16 cellular contexts compared by ENCODE assay signal in genomic region chr10:75778665-75779064, GRCh38.
DNase-seq lines count a peak whose midpoint lies in the region; ATAC-seq and TF ChIP-seq lines count a peak whose summit lies in the region.
"Had no signal": no experiment of that assay in that cellular context is flagged by ENCODE, and none has a peak within 500 bp of the region (broad histone marks: within the 10 kb centered on the region; RNA-seq: fewer than 3 reads in every experiment).

No MANE protein-coding gene starts in this region.

- intact Hi-C loops in Caco-2 (cut with micrococcal nuclease; ENCODE audit: unreplicated experiment) (loop anchor here (10.0 kb wide), 1 partner anchor 374 kb away; the partner anchor contains the start of gene ZNF503), Right ventricle myocardium superior (cut with DNase I) (loop anchor here (10.0 kb wide), 1 partner anchor 374 kb away; the partner anchor contains the start of gene ZNF503), right cardiac atrium (cut with DNase I) (no loop called here)

- no peaks in the 10 kb centered on the region for H3K27me3 Mint-ChIP-seq in Caco-2 (ENCODE audit: insufficient read depth, unreplicated experiment)

- H3K27ac ChIP-seq in right cardiac atrium (ENCODE audit: low read length) (no peak overlapping the region), thoracic aorta (peak overlapping the region; percentile 32 to 53)
- H3K27ac ChIP-seq: BLaER1, GM23248 had no signal

- TF ChIP-seq CTCF in Caco-2 (IDR thresholded peaks at IDR 0.05; ENCODE audit: insufficient read depth in 1 of 2, low read depth in 1 of 2, low read length in 1 of 2, severe bottlenecking in 1 of 2, unreplicated experiment in 1 of 2) (no peak), thoracic aorta (IDR thresholded peaks at IDR 0.05) (no peak)

- ATAC-seq in Right ventricle myocardium superior (ENCODE audit: poor library complexity) (peak; percentile 68), right cardiac atrium (peak; percentile 47 to 50), thoracic aorta (ENCODE audit: insufficient number of reproducible peaks, low FRiP score, low read depth) (no peak)
- ATAC-seq: GM12878, HCT116 had no signal

- CTCF ChIA-PET in Caco-2 (lab: Charles Lee), result no interaction called here

- H3K4me3 Mint-ChIP-seq in Caco-2 (ENCODE audit: unreplicated experiment), result no peak overlapping the region
- H3K4me3 Mint-ChIP-seq: CD8-positive, alpha-beta memory T cell had no signal

- H3K36me3 Mint-ChIP-seq in Caco-2 (ENCODE audit: insufficient read depth, unreplicated experiment), result no peaks in the 10 kb centered on the region
- H3K36me3 Mint-ChIP-seq: CD8-positive, alpha-beta memory T cell had no signal

- no peaks in the 10 kb centered on the region for H3K9me3 ChIP-seq in Caco-2
- H3K9me3 ChIP-seq in right cardiac atrium (ENCODE audit: control insufficient read depth, low read length), result no peaks in the 10 kb centered on the region
- H3K9me3 ChIP-seq in thoracic aorta, result no peaks in the 10 kb centered on the region
- H3K9me3 ChIP-seq: BLaER1 had no signal

- H3K27me3 ChIP-seq in Caco-2 (replicated peaks; ENCODE audit: control insufficient read depth, insufficient read depth, low read length) (no peaks in the 10 kb centered on the region), right cardiac atrium (ENCODE audit: control insufficient read depth, insufficient read depth) (no peaks in the 10 kb centered on the region), thoracic aorta (replicated peaks; ENCODE audit: insufficient read depth) (no peaks in the 10 kb centered on the region)
- H3K27me3 ChIP-seq: BLaER1 had no signal

- POLR2A ChIA-PET in Caco-2 (lab: Charles Lee), result no interaction called here

- H3K36me3 ChIP-seq in Caco-2 (ENCODE audit: control insufficient read depth, insufficient read depth, low read length) (no peaks in the 10 kb centered on the region; the same call in 1 of the 2 replicates), thoracic aorta (no peaks in the 10 kb centered on the region)
- H3K36me3 ChIP-seq: BLaER1 had no signal

- H3K27ac Mint-ChIP-seq in Caco-2 (ENCODE audit: unreplicated experiment), result peak overlapping the region; percentile 5
- H3K27ac Mint-ChIP-seq: CD8-positive, alpha-beta memory T cell had no signal

- H3K4me1 Mint-ChIP-seq in Caco-2 (ENCODE audit: low read depth, unreplicated experiment), result peaks cover 10% of the 10 kb centered on the region

- DNase-seq in Caco-2 (no peak), Right ventricle myocardium superior (no peak), right cardiac atrium (no peak), thoracic aorta (ENCODE audit: low spot score) (no peak), GF-D8 (lab: John Stamatoyannopoulos, UW) (no peak), NCI-H2029 treated with DMSO at 0.1 percent for 48 hours (lab: John Stamatoyannopoulos, UW) (no peak)
- no peak for DNase-seq in stimulated activated CD4-positive, alpha-beta T cell treated with anti-CD3 and anti-CD28 coated beads, Interleukin-1b, Interleukin-23, amount 100 ng/mL, for 48 hours
- no peak for DNase-seq in stimulated activated CD8-positive, alpha-beta memory T cell treated with anti-CD3 and anti-CD28 coated beads, Interleukin-4, amount 100 ng/mL, for 48 hours
- DNase-seq: 8988T; AML-193; CD8-positive, alpha-beta memory T cell; DMS 273 treated with DMSO at 0.1 percent for 48 hours; GM23248 had no signal

- no peaks in the 10 kb centered on the region for H3K9me3 Mint-ChIP-seq in Caco-2 (ENCODE audit: unreplicated experiment)

- no peak overlapping the region for H3K4me3 ChIP-seq in Caco-2 (ENCODE audit: low read depth, low read length)
- no peak overlapping the region for H3K4me3 ChIP-seq in right cardiac atrium (ENCODE audit: low read length)
- no peak overlapping the region for H3K4me3 ChIP-seq in thoracic aorta
- H3K4me3 ChIP-seq: BLaER1, GM12878, GM23248 had no signal

- peaks cover 18% of the 10 kb centered on the region; the same call in 1 of the 2 replicates for H3K4me1 ChIP-seq in Caco-2
- H3K4me1 ChIP-seq in right cardiac atrium (ENCODE audit: control insufficient read depth, insufficient read depth, low read length), result peaks cover 3% of the 10 kb centered on the region
- H3K4me1 ChIP-seq in thoracic aorta (ENCODE audit: control insufficient read depth in 1 of 2, low read depth in 2 of 2), result peaks cover 27 to 88% of the 10 kb centered on the region in 2 donors
- H3K4me1 ChIP-seq: BLaER1 had no signal

- no TSS peak for BruUV-seq in Caco-2 (replicated peaks; lab: Mats Ljungman, UMichigan)

Comparison
In these comparisons a context has a peak if more than half of its experiments do, and no peak if none do; other contexts are left out.
1. intact Hi-C loops: an anchor here in Caco-2 (10.0 kb wide) and Right ventricle myocardium superior (10.0 kb wide); none called in right cardiac atrium.